ENCODE assay signal across 8 cellular contexts in the genomic region with DNA sequence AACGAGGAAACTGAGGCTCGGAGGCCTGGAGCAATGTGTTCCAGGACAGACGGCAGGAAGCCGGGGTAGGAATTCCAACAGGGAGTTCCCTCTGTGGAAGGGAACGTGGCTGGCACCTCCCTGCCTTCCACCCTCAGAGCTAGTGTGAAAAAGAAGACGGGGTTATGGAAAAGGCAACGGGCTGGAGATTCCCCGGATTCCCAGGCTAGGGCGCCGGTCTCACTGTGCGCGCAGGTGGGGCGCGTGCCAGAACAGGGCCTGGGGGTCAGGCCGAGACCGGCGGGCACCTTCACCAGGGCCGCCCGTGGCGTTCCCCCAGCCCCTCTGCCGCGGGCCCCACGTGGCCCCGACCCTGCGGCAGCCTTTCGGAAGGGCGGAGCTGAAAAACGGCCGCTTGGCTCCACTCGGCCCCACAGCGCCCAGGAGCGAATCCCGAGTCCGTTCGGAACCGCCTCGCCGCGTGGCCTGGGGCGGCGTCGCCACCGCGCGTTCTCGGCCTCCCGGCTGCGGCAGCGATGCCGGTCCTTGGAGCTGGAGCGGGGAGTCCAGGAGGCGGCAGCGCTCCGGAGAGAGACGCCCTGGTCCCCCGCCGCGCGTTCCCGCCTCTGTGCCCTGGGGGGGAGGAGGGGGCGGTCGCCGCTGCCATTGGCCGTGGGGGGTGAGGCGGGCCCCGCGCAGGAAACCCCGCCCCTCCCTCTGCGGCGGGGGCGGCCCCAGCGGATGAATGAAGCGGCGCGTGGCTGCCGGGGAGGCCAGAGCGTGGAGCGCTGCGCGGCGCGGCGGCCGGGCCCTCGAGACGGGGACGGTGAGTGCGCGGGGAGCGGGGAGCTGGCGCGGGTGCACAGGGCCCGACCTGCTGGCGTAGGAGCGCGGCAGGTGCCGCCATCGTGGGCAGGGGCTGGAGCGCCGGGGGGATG. TPM values are rescaled to one million over a fixed set of nuclear protein-coding genes. Genes with fewer than 3 reads are reported as not detected.
DNase-seq lines count a peak whose midpoint lies in the region; ATAC-seq, FAIRE-seq and TF ChIP-seq lines count a peak whose summit lies in the region.

TSS of gene SLCO4A1 (plus strand) at position 755 of the 917 bp plus-strand sequence. CDS start 13,952 bp downstream, outside the sequence.

- H3K9me3 Mint-ChIP-seq in endodermal cell: no peaks in the 10 kb centered on the region

- no peaks in the 10 kb centered on the region for H3K9me3 ChIP-seq in endodermal cell (ENCODE audit: control insufficient read depth, low read length)
- H3K9me3 ChIP-seq in mononuclear cell (ENCODE audit: low read depth, low read length): no peaks in the 10 kb centered on the region

- no peak within 1 kb of the TSS for H3K9ac ChIP-seq in endodermal cell (ENCODE audit: extremely low read depth, low read length, poor library complexity, severe bottlenecking)

- no peak within 1 kb of the TSS for H3K27ac ChIP-seq in endodermal cell (ENCODE audit: low read depth, low read length)

- H3K36me3 ChIP-seq in endodermal cell (ENCODE audit: control insufficient read depth, insufficient read depth, low read length): no peaks in the 10 kb centered on the region

- peak; percentile 71 for ATAC-seq in HG03460 (IDR thresholded peaks at IDR 0.05; ENCODE audit: unreplicated experiment)

- peaks cover 3% of the 10 kb centered on the region for H3K4me1 Mint-ChIP-seq in endodermal cell

- peak within 1 kb of the TSS; percentile 33 for H3K4me3 ChIP-seq in AG10803 (ENCODE audit: low read length)
- H3K4me3 ChIP-seq in endodermal cell (ENCODE audit: low read length): peak within 1 kb of the TSS; percentile 74
- peak within 1 kb of the TSS; percentile 33 for H3K4me3 ChIP-seq in mononuclear cell (ENCODE audit: low read length)

- peak within 1 kb of the TSS; percentile 52 for H3K4me3 Mint-ChIP-seq in endodermal cell

- DNase-seq in AG10803 (ENCODE audit: low read depth) (no peak), GM19239 (ENCODE audit: insufficient read length, low spot score) (peak; percentile 93), NK-92 (lab: John Stamatoyannopoulos, UW; ENCODE audit: unreplicated experiment) (peak; percentile 19), endodermal cell (peak; percentile 84)
- DNase-seq in activated CD8-positive, alpha-beta memory T cell treated with anti-CD3 and anti-CD28 coated beads for 4 hours (ENCODE audit: low read depth in 2 of 2): peak; percentile 75
- peak; percentile 88 for DNase-seq in stimulated activated CD8-positive, alpha-beta memory T cell treated with anti-CD3 and anti-CD28 coated beads, Interleukin-4, amount 100 ng/mL, for 48 hours

- no peaks in the 10 kb centered on the region for H3K36me3 Mint-ChIP-seq in endodermal cell (ENCODE audit: low read depth)

- peaks cover 67% of the 10 kb centered on the region for H3K27me3 ChIP-seq in endodermal cell (ENCODE audit: control insufficient read depth, insufficient read depth, low read length, poor library complexity, severe bottlenecking)
- H3K27me3 ChIP-seq in mononuclear cell (ENCODE audit: insufficient read depth, low read length): peaks cover 15% of the 10 kb centered on the region

- peak; percentile 59 for FAIRE-seq in GM19239 (lab: Jason Lieb, UNC)

- no peak within 1 kb of the TSS for H3K27ac Mint-ChIP-seq in endodermal cell

- no peaks in the 10 kb centered on the region for H3K4me1 ChIP-seq in endodermal cell (ENCODE audit: control insufficient read depth, insufficient read depth, low read length)
- peaks cover 47% of the 10 kb centered on the region for H3K4me1 ChIP-seq in mononuclear cell (ENCODE audit: insufficient read depth, low read length)

- 5 to 8% methylated on average over 53 to 100 of the region's 100 CpGs for WGBS in endodermal cell (ENCODE audit: insufficient coverage in 1 of 2, insufficient read length in 1 of 2), 2 experiments

- TF ChIP-seq CTCF in AG10803 (conservative IDR thresholded peaks at IDR 0.05; ENCODE audit: low read length): no peak
- no peak for TF ChIP-seq CTCF in endodermal cell (conservative IDR thresholded peaks at IDR 0.05)

- H3K27me3 Mint-ChIP-seq in endodermal cell (ENCODE audit: insufficient read depth): peaks cover 60% of the 10 kb centered on the region

RNA-seq across cellular contexts. Expression of gene SLCO4A1, which starts in this region (rescaled TPM):
- 1 to 10 TPM; 2.9 to 5.0 TPM for total RNA-seq in endodermal cell
- 2.0 TPM for polyA plus RNA-seq in endodermal cell (2013, experiment 1 of 2)
- 1.7 TPM for polyA plus RNA-seq in endodermal cell (2013, experiment 2 of 2)
- total RNA-seq in mononuclear cell: 0.73 TPM
